ENCODE assay signal across 14 cellular contexts in the genomic region with DNA sequence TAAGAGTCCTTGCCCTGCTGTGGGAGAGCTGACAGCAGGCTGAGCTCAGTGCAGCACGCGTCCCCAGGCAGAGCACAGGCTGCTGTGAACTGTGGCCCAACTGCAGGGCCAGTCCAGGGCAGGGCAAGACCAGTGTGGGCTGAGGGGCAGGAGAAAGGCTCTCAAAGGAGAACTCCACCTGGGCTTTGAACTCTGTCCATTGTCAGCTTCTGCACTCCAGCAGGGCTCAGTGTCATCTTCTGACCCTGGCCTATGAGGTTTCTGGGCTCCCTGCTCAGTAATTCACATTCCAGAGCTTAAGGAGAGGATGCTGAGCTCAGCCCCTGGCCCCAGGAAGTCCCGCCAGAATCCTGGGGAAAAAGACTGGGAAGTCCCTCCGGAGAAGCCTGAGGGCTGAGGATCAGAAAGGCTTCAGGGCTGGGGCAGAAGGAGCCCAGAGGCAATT. TPM values are rescaled to one million over a fixed set of nuclear protein-coding genes. Genes with fewer than 3 reads are reported as not detected.
DNase-seq lines count a peak whose midpoint lies in the region; ATAC-seq, FAIRE-seq and TF ChIP-seq lines count a peak whose summit lies in the region.
"Had no signal": no experiment of that assay in that cellular context is flagged by ENCODE, and none has a peak within 500 bp of the region (broad histone marks: within the 10 kb centered on the region; RNA-seq: fewer than 3 reads in every experiment).

No MANE protein-coding gene starts in this region.

- H3K36me3 ChIP-seq in ACC112 (ENCODE audit: insufficient read depth, low read length) (no peaks in the 10 kb centered on the region), heart right ventricle (peaks cover 0 to 15% (median 0%) of the 10 kb centered on the region in 9 donors), neural progenitor cell (no peaks in the 10 kb centered on the region)

- peaks cover 5% of the 10 kb centered on the region for H3K27me3 Mint-ChIP-seq in neural progenitor cell (ENCODE audit: insufficient read depth, low read depth)
- no peaks in the 10 kb centered on the region for H3K27me3 Mint-ChIP-seq in stimulated activated memory B cell treated with anti-CD40 and anti-IgM and Interleukin-4, amounts not matched to agents 10 μg/mL and 1 μg/mL and 100 μg/mL, for 72 hours
- no peaks in the 10 kb centered on the region for H3K27me3 Mint-ChIP-seq in CD4-positive, alpha-beta T cell
- H3K27me3 Mint-ChIP-seq: memory B cell had no signal

- peak overlapping the region; percentile 46 for H3K27ac Mint-ChIP-seq in neural progenitor cell
- no peak overlapping the region for H3K27ac Mint-ChIP-seq in stimulated activated memory B cell treated with anti-CD40 and anti-IgM and Interleukin-4, amounts not matched to agents 10 μg/mL and 1 μg/mL and 100 μg/mL, for 72 hours
- H3K27ac Mint-ChIP-seq in CD4-positive, alpha-beta T cell, result no peak overlapping the region
- H3K27ac Mint-ChIP-seq: activated T-helper 2 cell treated with anti-CD3 and anti-CD28 coated beads, Interferon-gamma antibody, Interleukin-2, Interleukin-4, amounts not matched to agents 10 μg/mL and 5 μg/mL and 100 μg/mL, durations not matched to agents 14 hours and 24 hours and 36 hours; memory B cell had no signal

- peaks cover 28% of the 10 kb centered on the region for H3K4me1 Mint-ChIP-seq in neural progenitor cell
- H3K4me1 Mint-ChIP-seq in stimulated activated memory B cell treated with anti-CD40 and anti-IgM and Interleukin-4, amounts not matched to agents 10 μg/mL and 1 μg/mL and 100 μg/mL, for 72 hours, result no peaks in the 10 kb centered on the region
- no peaks in the 10 kb centered on the region for H3K4me1 Mint-ChIP-seq in CD4-positive, alpha-beta T cell (ENCODE audit: low read depth)

- DNase-seq in RCC 7860 (ENCODE audit: low spot score), result peak; percentile 34
- no peak for DNase-seq in heart right ventricle
- DNase-seq in neural progenitor cell (ENCODE audit: low spot score), result peak; percentile 55
- DNase-seq in NCI-H2029 treated with DMSO at 0.1 percent for 48 hours (lab: John Stamatoyannopoulos, UW), result no peak
- DNase-seq in CD4-positive, alpha-beta T cell, result no peak
- DNase-seq: Kasumi-1, NCI-H2171 treated with DMSO at 0.1 percent for 48 hours had no signal

- no peak overlapping the region for H3K4me3 ChIP-seq in ACC112 (ENCODE audit: low read depth, low read length)
- no peak overlapping the region for H3K4me3 ChIP-seq in heart right ventricle
- no peak overlapping the region for H3K4me3 ChIP-seq in neural progenitor cell
- H3K4me3 ChIP-seq: skin epidermis had no signal

- TF ChIP-seq CTCF in heart right ventricle (IDR thresholded peaks at IDR 0.05), result no peak
- TF ChIP-seq CTCF in neural progenitor cell (IDR thresholded peaks at IDR 0.05), result no peak
- TF ChIP-seq CTCF in CD4-positive, alpha-beta T cell (IDR thresholded peaks at IDR 0.05), result no peak

- H3K9me3 ChIP-seq in heart right ventricle, result no peaks in the 10 kb centered on the region
- no peaks in the 10 kb centered on the region for H3K9me3 ChIP-seq in neural progenitor cell (ENCODE audit: low read depth)
- no peaks in the 10 kb centered on the region for H3K9me3 ChIP-seq in CD4-positive, alpha-beta T cell (ENCODE audit: control insufficient read depth, low read length)

- H2AFZ ChIP-seq in ACC112 (ENCODE audit: low read length, unreplicated experiment) (no peak overlapping the region), neural progenitor cell (replicated peaks) (no peak overlapping the region)

- CTCF ChIA-PET in CD4-positive, alpha-beta T cell (lab: Charles Lee), result no interaction called here

- WGBS in heart right ventricle, 2 donors, result 60 to 63% methylated on average over 4 of the region's 4 CpGs

- peaks cover 39% of the 10 kb centered on the region for H4K20me1 ChIP-seq in neural progenitor cell (ENCODE audit: low read depth)

- intact Hi-C loops in heart right ventricle (cut with DNase I), result no loop called here
- intact Hi-C loops in CD4-positive, alpha-beta T cell (cut with DNase I, micrococcal nuclease), result no loop called here

- no peak overlapping the region for H3K4me3 Mint-ChIP-seq in neural progenitor cell
- no peak overlapping the region for H3K4me3 Mint-ChIP-seq in stimulated activated memory B cell treated with anti-CD40 and anti-IgM and Interleukin-4, amounts not matched to agents 10 μg/mL and 1 μg/mL and 100 μg/mL, for 72 hours
- H3K4me3 Mint-ChIP-seq in CD4-positive, alpha-beta T cell, result no peak overlapping the region
- H3K4me3 Mint-ChIP-seq: memory B cell had no signal

- FAIRE-seq in RCC 7860 (lab: Jason Lieb, UNC), result no peak
- FAIRE-seq: G401.6 had no signal

- H3K4me2 ChIP-seq in neural progenitor cell, result no peak overlapping the region

- ATAC-seq in heart right ventricle (peak; percentile 43 to 72 (median 61)), GM21529 (IDR thresholded peaks at IDR 0.05; ENCODE audit: unreplicated experiment) (no peak)
- ATAC-seq in stimulated activated memory B cell treated with anti-CD40 and anti-IgM and Interleukin-4, amounts not matched to agents 10 μg/mL and 1 μg/mL and 100 μg/mL, for 72 hours, result no peak
- ATAC-seq in CD4-positive, alpha-beta T cell (ENCODE audit: poor library complexity), result no peak

- POLR2A ChIA-PET in CD4-positive, alpha-beta T cell (lab: Charles Lee), result no interaction called here

- H3K79me2 ChIP-seq in ACC112 (ENCODE audit: control insufficient read depth, insufficient read depth, low read length, unreplicated experiment) (no peaks in the 10 kb centered on the region), neural progenitor cell (ENCODE audit: low read depth) (no peaks in the 10 kb centered on the region)

- no peaks in the 10 kb centered on the region for H3K27me3 ChIP-seq in ACC112 (ENCODE audit: insufficient read depth, low read length)
- no peaks in the 10 kb centered on the region for H3K27me3 ChIP-seq in heart right ventricle
- H3K27me3 ChIP-seq in neural progenitor cell, result no peaks in the 10 kb centered on the region
- H3K27me3 ChIP-seq in CD4-positive, alpha-beta T cell (ENCODE audit: control insufficient read depth, insufficient read depth, low read length), result no peaks in the 10 kb centered on the region

- H3K4me1 ChIP-seq in ACC112 (ENCODE audit: control insufficient read depth, insufficient read depth, low read length, unreplicated experiment) (peaks cover 26% of the 10 kb centered on the region), heart right ventricle (peaks cover 0 to 32% (median 14%) of the 10 kb centered on the region in 9 donors), neural progenitor cell (peaks cover 19% of the 10 kb centered on the region)

- H3F3A ChIP-seq in neural progenitor cell (ENCODE audit: low read depth), result peaks cover 20% of the 10 kb centered on the region

- H3K9ac ChIP-seq in neural progenitor cell, result no peak overlapping the region

- peaks cover 17% of the 10 kb centered on the region for H3K36me3 Mint-ChIP-seq in neural progenitor cell
- peaks cover 27% of the 10 kb centered on the region for H3K36me3 Mint-ChIP-seq in stimulated activated memory B cell treated with anti-CD40 and anti-IgM and Interleukin-4, amounts not matched to agents 10 μg/mL and 1 μg/mL and 100 μg/mL, for 72 hours
- no peaks in the 10 kb centered on the region for H3K36me3 Mint-ChIP-seq in CD4-positive, alpha-beta T cell (ENCODE audit: low read depth)

- H3K27ac ChIP-seq in ACC112 (ENCODE audit: low read depth, low read length) (peak overlapping the region; percentile 58), heart right ventricle (peak overlapping the region in 7 of 10 donors; percentile 29 to 63 (median 49)), neural progenitor cell (no peak overlapping the region)
- no peak overlapping the region for H3K27ac ChIP-seq in CD4-positive, alpha-beta T cell (ENCODE audit: low read depth, low read length)

- H3K9me3 Mint-ChIP-seq in neural progenitor cell, result peaks cover under 1% of the 10 kb centered on the region
- H3K9me3 Mint-ChIP-seq in stimulated activated memory B cell treated with anti-CD40 and anti-IgM and Interleukin-4, amounts not matched to agents 10 μg/mL and 1 μg/mL and 100 μg/mL, for 72 hours, result no peaks in the 10 kb centered on the region
- no peaks in the 10 kb centered on the region for H3K9me3 Mint-ChIP-seq in CD4-positive, alpha-beta T cell
- H3K9me3 Mint-ChIP-seq: activated T-helper 2 cell treated with anti-CD3 and anti-CD28 coated beads, Interferon-gamma antibody, Interleukin-2, Interleukin-4, amounts not matched to agents 10 μg/mL and 5 μg/mL and 100 μg/mL, durations not matched to agents 14 hours and 24 hours and 36 hours; memory B cell had no signal

RNA-seq across cellular contexts. Expression of a gene that starts 37.4 kb away (rescaled TPM):
- total RNA-seq in heart right ventricle (10 to 100 TPM in 1 of 10 donors, 1 to 10 TPM in 9; 3.8 to 14.9 (median 5.1) TPM), neural progenitor cell (ENCODE audit: low replicate concordance) (20.6 and 21.1 TPM in 2 replicates)
- polyA plus RNA-seq in heart right ventricle, result 1 to 10 TPM; 2.4 to 5.7 TPM
- under 1 TPM; 0.19 to 0.25 TPM for total RNA-seq in CD4-positive, alpha-beta T cell

Comparison
In these comparisons a context has a peak if more than half of its experiments do, and no peak if none do; other contexts are left out.
1. H3K27ac ChIP-seq: peak in ACC112 (single experiment) and heart right ventricle (7 of 10); none in neural progenitor cell (single experiment) and CD4-positive, alpha-beta T cell (single experiment).
2. DNase-seq: peak in RCC 7860 (single experiment) and neural progenitor cell (single experiment); none in heart right ventricle (0 of 2), NCI-H2029 treated with DMSO at 0.1 percent for 48 hours (single experiment) and CD4-positive, alpha-beta T cell (0 of 10).
3. ATAC-seq: peak in heart right ventricle (8 of 8); none in stimulated activated memory B cell treated with anti-CD40 and anti-IgM and Interleukin-4, amounts not matched to agents 10 μg/mL and 1 μg/mL and 100 μg/mL, for 72 hours (single experiment), CD4-positive, alpha-beta T cell (single experiment) and GM21529 (single experiment).